In the genomic region with DNA sequence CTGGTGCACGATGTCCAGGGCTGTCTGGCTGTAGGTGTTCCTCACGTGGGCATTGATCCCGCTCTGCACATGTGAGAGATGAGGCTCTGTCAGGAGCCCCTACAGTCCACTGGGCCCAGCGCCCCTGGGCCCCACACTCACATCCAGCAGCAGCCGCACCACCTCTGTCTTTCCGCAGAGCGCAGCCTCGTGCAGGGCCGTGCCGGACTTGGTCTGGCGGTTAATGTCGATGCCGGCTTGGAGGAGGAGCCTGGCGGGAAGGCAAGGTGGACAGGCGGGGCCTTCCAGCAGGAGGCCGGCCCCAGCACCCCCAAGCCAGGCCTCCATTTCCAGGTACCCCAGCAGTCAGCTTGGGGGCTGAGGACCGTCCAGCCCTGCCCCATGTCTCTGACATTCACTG, we compare ENCODE assay signal across 24 cellular contexts. TPM values are rescaled to one million over a fixed set of nuclear protein-coding genes. Genes with fewer than 3 reads are reported as not detected.
"Had no signal": no experiment of that assay in that cellular context is flagged by ENCODE, and none has a peak within 500 bp of the region (broad histone marks: within the 10 kb centered on the region; RNA-seq: fewer than 3 reads in every experiment).

No MANE protein-coding gene starts in this region.

- H3K27ac ChIP-seq: HL-60, KMS-11, SJSA1, SK-N-MC had no signal

- H3K4me3 ChIP-seq: SJSA1, SK-N-MC had no signal

- H3K4me2 ChIP-seq: KMS-11 had no signal

- H3K9ac ChIP-seq: KMS-11 had no signal

- H3K36me3 ChIP-seq: SJSA1 had no signal

- FAIRE-seq: HTR-8/SVneo, RCC 7860 had no signal

- H3K9me3 ChIP-seq: SJSA1 had no signal

- H3K4me1 ChIP-seq: SJSA1 had no signal

- DNase-seq: Kasumi-1, MM.1S, NCI-H1092 treated with DMSO at 0.1 percent for 48 hours, NCI-H1436, NCI-H187, NCI-H2029, NCI-H2081 treated with DMSO at 0.1 percent for 48 hours, NCI-H2171, NCI-H226, NCI-H446, NCI-H510A, NCI-H524 treated with DMSO at 0.1 percent for 48 hours, NCI-H69, NCI-H774, Right ventricle myocardium superior, RPMI8226, SIG-M5 had no signal

- H3K27me3 ChIP-seq: SJSA1 had no signal

RNA-seq across cellular contexts. Expression of gene CASKIN1, which starts 9.2 kb away (rescaled TPM):
- total RNA-seq: M059J, SJSA1 had no signal
